In the genomic region with DNA sequence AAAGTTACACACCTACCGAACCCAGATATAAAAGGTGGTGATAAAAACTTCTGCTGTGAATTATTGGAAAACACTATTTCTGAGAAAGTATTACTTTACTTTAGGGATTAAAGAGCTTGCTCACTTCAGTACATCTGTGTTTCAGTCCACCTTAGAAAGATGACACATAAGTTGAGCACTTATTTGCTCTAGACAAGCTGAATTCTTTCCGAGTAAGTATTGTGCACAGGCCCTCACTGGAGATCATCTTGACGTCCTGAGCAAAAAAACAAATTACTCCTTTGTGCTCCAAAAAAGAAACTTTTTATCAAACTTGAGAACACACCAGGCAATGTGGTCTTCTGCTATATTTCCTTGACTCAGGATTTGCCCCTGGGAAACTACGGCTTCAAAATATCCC, we compare ENCODE assay signal across 25 cellular contexts.
DNase-seq lines count a peak whose midpoint lies in the region; FAIRE-seq and TF ChIP-seq lines count a peak whose summit lies in the region.
"Had no signal": no experiment of that assay in that cellular context is flagged by ENCODE, and none has a peak within 500 bp of the region (broad histone marks: within the 10 kb centered on the region; RNA-seq: fewer than 3 reads in every experiment).

No MANE protein-coding gene starts in this region.

- H3K27me3 ChIP-seq in astrocyte (ENCODE audit: insufficient read depth, low read length): no peaks in the 10 kb centered on the region
- no peaks in the 10 kb centered on the region for H3K27me3 ChIP-seq in GM23248 (replicated peaks; ENCODE audit: insufficient read depth)
- H3K27me3 ChIP-seq: BE2C, BLaER1 had no signal

- no peaks in the 10 kb centered on the region for H3F3A ChIP-seq in GM23248 (ENCODE audit: insufficient read depth)

- peak overlapping the region; percentile 8 for H3K27ac Mint-ChIP-seq in astrocyte (ENCODE audit: unreplicated experiment)
- H3K27ac Mint-ChIP-seq: CD14-positive monocyte; CD4-positive, alpha-beta memory T cell; CD4-positive, CD25-positive, alpha-beta regulatory T cell; CD8-positive, alpha-beta memory T cell had no signal

- no peak overlapping the region for H3K4me3 Mint-ChIP-seq in astrocyte (ENCODE audit: unreplicated experiment)
- H3K4me3 Mint-ChIP-seq: CD14-positive monocyte; CD4-positive, alpha-beta memory T cell; CD4-positive, CD25-positive, alpha-beta regulatory T cell; CD8-positive, alpha-beta memory T cell had no signal

- H3K9me3 Mint-ChIP-seq in astrocyte (ENCODE audit: unreplicated experiment): no peaks in the 10 kb centered on the region

- no peaks in the 10 kb centered on the region for H3K4me1 ChIP-seq in astrocyte (ENCODE audit: insufficient read depth, low read length)
- no peaks in the 10 kb centered on the region for H3K4me1 ChIP-seq in GM23248 (ENCODE audit: insufficient read depth)
- H3K4me1 ChIP-seq: BE2C, BLaER1 had no signal

- no peaks in the 10 kb centered on the region for H4K20me1 ChIP-seq in astrocyte (ENCODE audit: insufficient read depth, low read length)
- no peaks in the 10 kb centered on the region for H4K20me1 ChIP-seq in GM23248 (ENCODE audit: insufficient read depth)
- H4K20me1 ChIP-seq: BLaER1 had no signal

- H3K4me2 ChIP-seq in astrocyte (ENCODE audit: low read length): no peak overlapping the region
- no peak overlapping the region for H3K4me2 ChIP-seq in GM23248 (ENCODE audit: unreplicated experiment)
- H3K4me2 ChIP-seq: BLaER1 had no signal

- no peaks in the 10 kb centered on the region for H3K27me3 Mint-ChIP-seq in astrocyte (ENCODE audit: low read depth, unreplicated experiment)
- H3K27me3 Mint-ChIP-seq: CD4-positive, alpha-beta memory T cell; CD4-positive, CD25-positive, alpha-beta regulatory T cell; CD8-positive, alpha-beta memory T cell had no signal

- WGBS in GM23248 (ENCODE audit: low coverage in 1 of 2, low lambda C conversion rate in 2 of 2, missing lambda C conversion rate in 2 of 2), 2 experiments: 76 to 82% methylated on average over 4 of the region's 4 CpGs

- FAIRE-seq in astrocyte (lab: Jason Lieb, UNC): no peak
- FAIRE-seq: A204.1, GM12891, GM19239 had no signal

- peak; percentile 66 for DNase-seq in astrocyte (ENCODE audit: low read depth)
- peak; percentile 9 for DNase-seq in astrocyte of the spinal cord (ENCODE audit: low read depth, low spot score)
- no peak for DNase-seq in GM23248
- no peak for DNase-seq in amniotic stem cell (lab: John Stamatoyannopoulos, UW)
- DNase-seq in stimulated activated naive CD4-positive, alpha-beta T cell treated with Interleukin-2 at 50 U/mL for 16 hours (lab: John Stamatoyannopoulos, UW): no peak
- DNase-seq: 8988T; ACHN; BE2C; C1 segment of cervical spinal cord; CD4-positive, alpha-beta memory T cell; CD4-positive, CD25-positive, alpha-beta regulatory T cell; CD8-positive, alpha-beta memory T cell; COR-L47; DMS 273 treated with DMSO at 0.1 percent for 48 hours; DMS153; DMS53; DMS79; DND-41; EL; GDM1 had no signal

- TF ChIP-seq CTCF in astrocyte (IDR thresholded peaks at IDR 0.05; ENCODE audit: insufficient read depth, low read depth, low read length): no peak
- no peak for TF ChIP-seq CTCF in astrocyte of the spinal cord (IDR thresholded peaks at IDR 0.05; ENCODE audit: low read depth, low read length)

- no peak overlapping the region for H3K9ac ChIP-seq in astrocyte (ENCODE audit: low read length)
- H3K9ac ChIP-seq in GM23248: no peak overlapping the region
- H3K9ac ChIP-seq: BLaER1 had no signal

- H3K9me3 ChIP-seq in astrocyte (ENCODE audit: insufficient read depth, low read depth, low read length): no peaks in the 10 kb centered on the region
- no peaks in the 10 kb centered on the region for H3K9me3 ChIP-seq in GM23248 (ENCODE audit: low read depth)
- H3K9me3 ChIP-seq: BE2C, BLaER1 had no signal

- H3K36me3 ChIP-seq in astrocyte (ENCODE audit: insufficient read depth, low read length): no peaks in the 10 kb centered on the region
- H3K36me3 ChIP-seq in GM23248 (ENCODE audit: low read depth): no peaks in the 10 kb centered on the region
- H3K36me3 ChIP-seq: BE2C, BLaER1 had no signal

- H3K36me3 Mint-ChIP-seq in astrocyte (ENCODE audit: low read depth, unreplicated experiment): no peaks in the 10 kb centered on the region
- H3K36me3 Mint-ChIP-seq: CD14-positive monocyte; CD4-positive, alpha-beta memory T cell; CD4-positive, CD25-positive, alpha-beta regulatory T cell; CD8-positive, alpha-beta memory T cell had no signal

- H3K9me2 ChIP-seq in GM23248 (ENCODE audit: insufficient read depth): no peaks in the 10 kb centered on the region

- peaks cover 20% of the 10 kb centered on the region for H3K4me1 Mint-ChIP-seq in astrocyte (ENCODE audit: low read depth, unreplicated experiment)
- H3K4me1 Mint-ChIP-seq: CD14-positive monocyte; CD4-positive, alpha-beta memory T cell; CD4-positive, CD25-positive, alpha-beta regulatory T cell; CD8-positive, alpha-beta memory T cell had no signal

- H3K27ac ChIP-seq in astrocyte (ENCODE audit: low read depth, low read length) (no peak overlapping the region), GM23248 (no peak overlapping the region)
- H3K27ac ChIP-seq: BLaER1 had no signal

- H3K4me3 ChIP-seq in astrocyte (ENCODE audit: insufficient read depth, low read depth, low read length): no peak overlapping the region
- no peak overlapping the region for H3K4me3 ChIP-seq in astrocyte of the spinal cord (ENCODE audit: low read depth, low read length)
- no peak overlapping the region for H3K4me3 ChIP-seq in GM23248
- H3K4me3 ChIP-seq: BLaER1 had no signal

- H2AFZ ChIP-seq in astrocyte (ENCODE audit: low read depth, low read length): no peak overlapping the region
- no peak overlapping the region for H2AFZ ChIP-seq in GM23248

- H3K79me2 ChIP-seq in astrocyte (ENCODE audit: insufficient read depth, low read length) (no peaks in the 10 kb centered on the region), GM23248 (ENCODE audit: insufficient read depth) (no peaks in the 10 kb centered on the region)

- in situ Hi-C loops in astrocyte of the spinal cord (cut with HindIII; ENCODE audit: low sequenced_read_pairs) (no loop called here), GM23248 (cut with MboI) (no loop called here)

Comparison
In these comparisons a context has a peak if more than half of its experiments do, and no peak if none do; other contexts are left out.
1. DNase-seq: peak in astrocyte (single experiment) and astrocyte of the spinal cord (single experiment); none in GM23248 (single experiment), amniotic stem cell (single experiment) and stimulated activated naive CD4-positive, alpha-beta T cell treated with Interleukin-2 at 50 U/mL for 16 hours (single experiment).